17 cellular contexts compared by ENCODE assay signal in the genomic region with DNA sequence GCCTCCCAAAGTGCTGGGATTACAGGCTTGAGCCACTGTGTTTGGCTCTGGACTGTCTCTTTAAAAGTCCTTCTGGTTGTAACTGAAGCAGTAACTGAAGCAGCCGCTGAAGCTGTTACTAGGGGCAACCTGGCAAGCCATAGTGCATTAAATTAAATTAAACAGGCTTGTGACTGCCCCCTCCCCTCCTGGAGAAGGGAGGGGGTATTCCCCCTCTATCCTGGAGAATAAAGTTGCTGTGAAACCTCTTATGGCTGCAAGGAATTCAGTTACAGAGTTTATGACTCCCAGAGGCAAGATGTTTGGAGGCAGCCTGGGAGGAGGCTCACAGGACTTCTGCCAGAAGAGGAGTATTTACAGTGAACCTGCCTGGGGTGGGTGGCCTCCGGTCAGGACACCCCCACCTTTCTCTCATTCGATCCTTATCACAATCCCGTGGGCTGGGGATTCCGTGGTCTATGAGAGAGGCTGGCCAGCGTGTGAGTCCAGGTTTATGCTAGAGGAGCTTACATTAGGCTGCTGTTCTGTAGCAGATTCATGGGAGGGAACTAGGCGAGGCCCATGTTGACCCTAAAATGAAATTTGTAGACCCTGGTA. TPM values are rescaled to one million over a fixed set of nuclear protein-coding genes. Genes with fewer than 3 reads are reported as not detected.
A peak's percentile ranks its signal among the peaks of the same experiment; 100 is the strongest.
DNase-seq lines count a peak whose midpoint lies in the region; ATAC-seq and TF ChIP-seq lines count a peak whose summit lies in the region.
"Had no signal": no experiment of that assay in that cellular context is flagged by ENCODE, and none has a peak within 500 bp of the region (broad histone marks: within the 10 kb centered on the region; RNA-seq: fewer than 3 reads in every experiment).

No MANE protein-coding gene starts in this region.

- H3K27ac ChIP-seq in mucosa of rectum (ENCODE audit: low read depth in 2 of 2, low read length in 2 of 2) (peak overlapping the region; percentile 92 to 95), vagina (peak overlapping the region; percentile 38), suprapubic skin (no peak overlapping the region)
- H3K27ac ChIP-seq: right atrium auricular region, tibial nerve had no signal

- H3K36me3 ChIP-seq in mucosa of rectum (ENCODE audit: control insufficient read depth in 2 of 2, insufficient read depth in 2 of 2, low read length in 2 of 2) (peaks cover 18 to 32% of the 10 kb centered on the region in 2 donors), vagina (no peaks in the 10 kb centered on the region), suprapubic skin (no peaks in the 10 kb centered on the region)
- H3K36me3 ChIP-seq: HAP-1, right atrium auricular region, tibial nerve had no signal

- WGBS in suprapubic skin: 41% methylated on average over 7 of the region's 7 CpGs

- TF ChIP-seq EP300 in suprapubic skin (IDR thresholded peaks at IDR 0.05): no peak

- H3K4me1 ChIP-seq in mucosa of rectum (ENCODE audit: control insufficient read depth in 2 of 2, insufficient read depth in 2 of 2, low read length in 2 of 2): peaks cover 43 to 45% of the 10 kb centered on the region in 2 donors
- H3K4me1 ChIP-seq in vagina: peaks cover 15% of the 10 kb centered on the region
- peaks cover 30% of the 10 kb centered on the region for H3K4me1 ChIP-seq in suprapubic skin
- H3K4me1 ChIP-seq: HAP-1, right atrium auricular region, tibial nerve had no signal

- no peak overlapping the region for H3K4me3 ChIP-seq in mucosa of rectum (ENCODE audit: low read length in 2 of 2)
- H3K4me3 ChIP-seq in vagina: no peak overlapping the region
- no peak overlapping the region for H3K4me3 ChIP-seq in suprapubic skin
- H3K4me3 ChIP-seq: HAP-1, K562, right atrium auricular region, tibial nerve had no signal

- H3K9me3 ChIP-seq in mucosa of rectum (ENCODE audit: control insufficient read depth in 2 of 2, low read length in 2 of 2) (peaks cover 0 to 3% of the 10 kb centered on the region in 2 donors), vagina (no peaks in the 10 kb centered on the region), suprapubic skin (no peaks in the 10 kb centered on the region)

- TF ChIP-seq POLR2A in vagina (IDR thresholded peaks at IDR 0.05) (no peak), suprapubic skin (IDR thresholded peaks at IDR 0.05) (no peak)

- peak; percentile 48 for DNase-seq in NCI-H2227 (lab: John Stamatoyannopoulos, UW; ENCODE audit: unreplicated experiment)
- no peak for DNase-seq in NCI-H2227 treated with DMSO at 0.1 percent for 48 hours (lab: John Stamatoyannopoulos, UW)
- DNase-seq in vagina (ENCODE audit: extremely low spot score in 2 of 2): no peak
- no peak for DNase-seq in kidney tubule cell (ENCODE audit: low spot score)
- no peak for DNase-seq in suprapubic skin (ENCODE audit: low spot score in 2 of 2)
- no peak for DNase-seq in activated CD4-positive, alpha-beta T cell treated with anti-CD3 and anti-CD28 coated beads, Interleukin-2, amount 50 U/mL, for 1 hour
- DNase-seq: activated B cell treated with CpG ODN at 0.5 μM for 24 hours; CD8-positive, alpha-beta T cell; NCI-H226; T-helper 17 cell had no signal

- TF ChIP-seq CTCF in vagina (IDR thresholded peaks at IDR 0.05) (no peak), suprapubic skin (IDR thresholded peaks at IDR 0.05) (no peak)

- intact Hi-C loops in vagina (cut with DNase I): no loop called here

- H3K27me3 ChIP-seq in mucosa of rectum (ENCODE audit: control insufficient read depth in 2 of 2, insufficient read depth in 2 of 2, low read length in 2 of 2): no peaks in the 10 kb centered on the region
- no peaks in the 10 kb centered on the region for H3K27me3 ChIP-seq in vagina
- no peaks in the 10 kb centered on the region for H3K27me3 ChIP-seq in suprapubic skin
- H3K27me3 ChIP-seq: right atrium auricular region had no signal

- no peak overlapping the region for H3K9ac ChIP-seq in mucosa of rectum (ENCODE audit: low read depth in 1 of 2, low read length in 2 of 2)

- peak; percentile 71 for ATAC-seq in SK-N-SH treated with all-trans-retinoic acid at 6 μM for 48 hours
- ATAC-seq: CD8-positive, alpha-beta T cell; T-helper 17 cell had no signal

TF ChIP-seq in SK-N-SH treated with all-trans-retinoic acid at 6 μM for 48 hours, 23 proteins besides CTCF, POLR2A, EP300 and RAD21:
- TF ChIP-seq ZNF8 (CRISPR knock-in tag; IDR thresholded peaks at IDR 0.05) (no peak), BACH2 (CRISPR knock-in tag; IDR thresholded peaks at IDR 0.05; ENCODE audit: borderline replicate concordance) (no peak), ZNF70 (CRISPR knock-in tag; IDR thresholded peaks at IDR 0.05) (peak; percentile 39; the same call in 1 of the 2 replicates), SNAI2 (CRISPR knock-in tag; IDR thresholded peaks at IDR 0.05) (no peak), ZFP3 (CRISPR knock-in tag; IDR thresholded peaks at IDR 0.05) (0 out of 2 replicates have a peak, but pooled peaks have one; percentile 12), ZC3H10 (CRISPR knock-in tag; IDR thresholded peaks at IDR 0.05) (no peak)
- TF ChIP-seq, protein P1, sequence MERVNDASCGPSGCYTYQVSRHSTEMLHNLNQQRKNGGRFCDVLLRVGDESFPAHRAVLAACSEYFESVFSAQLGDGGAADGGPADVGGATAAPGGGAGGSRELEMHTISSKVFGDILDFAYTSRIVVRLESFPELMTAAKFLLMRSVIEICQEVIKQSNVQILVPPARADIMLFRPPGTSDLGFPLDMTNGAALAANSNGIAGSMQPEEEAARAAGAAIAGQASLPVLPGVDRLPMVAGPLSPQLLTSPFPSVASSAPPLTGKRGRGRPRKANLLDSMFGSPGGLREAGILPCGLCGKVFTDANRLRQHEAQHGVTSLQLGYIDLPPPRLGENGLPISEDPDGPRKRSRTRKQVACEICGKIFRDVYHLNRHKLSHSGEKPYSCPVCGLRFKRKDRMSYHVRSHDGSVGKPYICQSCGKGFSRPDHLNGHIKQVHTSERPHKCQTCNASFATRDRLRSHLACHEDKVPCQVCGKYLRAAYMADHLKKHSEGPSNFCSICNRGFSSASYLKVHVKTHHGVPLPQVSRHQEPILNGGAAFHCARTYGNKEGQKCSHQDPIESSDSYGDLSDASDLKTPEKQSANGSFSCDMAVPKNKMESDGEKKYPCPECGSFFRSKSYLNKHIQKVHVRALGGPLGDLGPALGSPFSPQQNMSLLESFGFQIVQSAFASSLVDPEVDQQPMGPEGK (CRISPR knock-in tag; IDR thresholded peaks at IDR 0.05; ENCODE audit: borderline replicate concordance): peak; percentile 85; the same call in 1 of the 2 replicates

RNA-seq across cellular contexts. Expression of a gene that starts 8.3 kb away (rescaled TPM):
- total RNA-seq in vagina: 43.5 TPM
- 10 to 100 TPM; 37.4 to 64.0 (median 58.0) TPM for total RNA-seq in suprapubic skin
- total RNA-seq: fibroblast of villous mesenchyme, K562, tibial nerve had no signal

RNA-seq across cellular contexts. Expression of a gene that starts 28.5 kb away (rescaled TPM):
- total RNA-seq in vagina (5.2 TPM), suprapubic skin (1 to 10 TPM; 3.2 to 8.7 (median 5.8) TPM)
- total RNA-seq: CD8-positive, alpha-beta T cell had no signal
